In genomic region chr1:40495315-40495903, GRCh38 we compare ENCODE assay signal across 30 cellular contexts. TPM values are rescaled to one million over a fixed set of nuclear protein-coding genes. Genes with fewer than 3 reads are reported as not detected.
DNase-seq lines count a peak whose midpoint lies in the region; ATAC-seq, FAIRE-seq and TF ChIP-seq lines count a peak whose summit lies in the region.
"Had no signal": no experiment of that assay in that cellular context is flagged by ENCODE, and none has a peak within 500 bp of the region (broad histone marks: within the 10 kb centered on the region; RNA-seq: fewer than 3 reads in every experiment).

No MANE protein-coding gene starts in this region.

- H4K5ac ChIP-seq in mesendoderm (ENCODE audit: low read length): no peak overlapping the region

- intact Hi-C loops in OCI-LY7 (cut with micrococcal nuclease; ENCODE audit: unreplicated experiment): no loop called here
- intact Hi-C loops in K562 (cut with micrococcal nuclease): no loop called here

- H3K79me2 ChIP-seq in OCI-LY7 (ENCODE audit: insufficient read depth, low read depth, low read length) (no peaks in the 10 kb centered on the region), K562 (ENCODE audit: control insufficient read depth, insufficient read depth, low read length) (no peaks in the 10 kb centered on the region), mesendoderm (ENCODE audit: control insufficient read depth, insufficient read depth, low read length) (no peaks in the 10 kb centered on the region)

- H3K4me1 ChIP-seq in OCI-LY7 (ENCODE audit: insufficient read depth, low read length, poor library complexity, severe bottlenecking): no peaks in the 10 kb centered on the region
- H3K4me1 ChIP-seq in K562 (replicated peaks in 1 of 2; ENCODE audit: control insufficient read depth in 2 of 2, insufficient read depth in 2 of 2, low read length in 2 of 2): no peaks in the 10 kb centered on the region
- no peaks in the 10 kb centered on the region for H3K4me1 ChIP-seq in mesendoderm (ENCODE audit: control insufficient read depth, low read depth, low read length)
- H3K4me1 ChIP-seq: adrenal gland, testis had no signal

- H2BK120ac ChIP-seq in mesendoderm (ENCODE audit: low read depth, low read length): no peak overlapping the region

- TF ChIP-seq CTCF in OCI-LY7 (conservative IDR thresholded peaks at IDR 0.05; ENCODE audit: low read length) (no peak), K562 (IDR thresholded peaks at IDR 0.05 in 2 of 3, conservative IDR thresholded peaks at IDR 0.05 in 1 of 3; ENCODE audit: insufficient read depth in 2 of 3, low read depth in 1 of 3, low read length in 3 of 3) (no peak), osteocyte (IDR thresholded peaks at IDR 0.05) (no peak)

- H3K79me1 ChIP-seq in mesendoderm (ENCODE audit: low read length): no peaks in the 10 kb centered on the region

- FAIRE-seq in K562 (lab: Jason Lieb, UNC): no peak

- no peak for TF ChIP-seq RAD21 in K562 (CRISPR knock-in tag; conservative IDR thresholded peaks at IDR 0.05 in 1 of 2, IDR thresholded peaks at IDR 0.05 in 1 of 2)

- H3K27ac ChIP-seq in OCI-LY7 (ENCODE audit: low read depth, low read length, poor library complexity, severe bottlenecking) (no peak overlapping the region), K562 (ENCODE audit: extremely low read depth, low read depth, low read length) (no peak overlapping the region), mesendoderm (ENCODE audit: low read depth, low read length) (no peak overlapping the region)
- H3K27ac ChIP-seq: adrenal gland, epithelial cell of prostate, testis had no signal

- no peak overlapping the region for H3K56ac ChIP-seq in mesendoderm (ENCODE audit: low read length)

- H2BK5ac ChIP-seq in mesendoderm (ENCODE audit: low read length): no peak overlapping the region

- no peak overlapping the region for H3K4ac ChIP-seq in mesendoderm (ENCODE audit: low read depth, low read length)

- no peak overlapping the region for H3K4me3 Mint-ChIP-seq in osteocyte (ENCODE audit: unreplicated experiment)
- H3K4me3 Mint-ChIP-seq: activated CD4-positive, alpha-beta memory T cell treated with anti-CD3 and anti-CD28 coated beads, Interleukin-2, amount 10 ng/mL, durations not matched to agents 7 days and 5 days; activated naive CD4-positive, alpha-beta T cell treated with anti-CD3 and anti-CD28 coated beads for 36 hours; CD4-positive, CD25-positive, alpha-beta regulatory T cell; IgD-negative memory B cell; naive B cell; T-helper 17 cell had no signal

- no peak overlapping the region for H2AK5ac ChIP-seq in mesendoderm (ENCODE audit: low read length)

- H2AFZ ChIP-seq in OCI-LY7 (ENCODE audit: low read length) (no peak overlapping the region), K562 (ENCODE audit: low read depth, low read length) (no peak overlapping the region)

- no peak for ATAC-seq in K562
- ATAC-seq: activated CD4-positive, CD25-positive, alpha-beta regulatory T cell treated with anti-CD3 and anti-CD28 coated beads, Interleukin-2, amount 50 U/mL, for 24 hours; left lobe of liver; PC-3; right cardiac atrium; stimulated activated naive CD8-positive, alpha-beta T cell treated with anti-CD3 and anti-CD28 coated beads, Interleukin-15, Interleukin-2, amounts not matched to agents 100 U/mL and 50 U/mL, for 24 hours; T-helper 17 cell had no signal

- TF ChIP-seq POLR2A in K562 (conservative IDR thresholded peaks at IDR 0.05): no peak

- DNase-seq in DMS53 (lab: John Stamatoyannopoulos, UW) (peak; percentile 8), DMS53 treated with DMSO at 0.1 percent for 48 hours (lab: John Stamatoyannopoulos, UW; ENCODE audit: unreplicated experiment) (no peak), OCI-LY7 (ENCODE audit: low spot score) (no peak), K562 (ENCODE audit: extremely low read depth in 1 of 4, low spot score in 3 of 4) (no peak), mesendoderm (peak; percentile 27), osteocyte (ENCODE audit: extremely low spot score, unreplicated experiment) (no peak), mucosa of gallbladder (ENCODE audit: low spot score) (no peak)
- no peak for DNase-seq in effector CD4-positive, alpha-beta T cell
- DNase-seq: 8988T; activated CD4-positive, alpha-beta memory T cell treated with anti-CD3 and anti-CD28 coated beads, Interleukin-2, amount 10 ng/mL, durations not matched to agents 7 days and 5 days; activated CD8-positive, alpha-beta memory T cell treated with anti-CD3 and anti-CD28 coated beads, Interleukin-2, amount 50 U/mL, for 4 hours; activated naive CD4-positive, alpha-beta T cell treated with anti-CD3 and anti-CD28 coated beads for 36 hours; adrenal gland; CD4-positive, CD25-positive, alpha-beta regulatory T cell; EL; naive B cell; NCI-H1105 treated with DMSO at 0.1 percent for 48 hours; NCI-H187 treated with DMSO at 0.1 percent for 48 hours; NCI-H524; PC-3; right cardiac atrium; SHP77; stimulated activated CD4-positive, alpha-beta T cell treated with anti-CD3 and anti-CD28 coated beads, Interleukin-1b, Interleukin-23, amount 100 ng/mL, for 48 hours; stimulated activated naive CD8-positive, alpha-beta T cell treated with anti-CD3 and anti-CD28 coated beads, Interleukin-15, Interleukin-2, amounts not matched to agents 100 U/mL and 50 U/mL, for 24 hours; T-helper 17 cell; testis had no signal

- H3K27me3 ChIP-seq in K562 (ENCODE audit: control insufficient read depth in 2 of 2, insufficient read depth in 2 of 2, low read length in 2 of 2) (no peaks in the 10 kb centered on the region), mesendoderm (ENCODE audit: insufficient read depth, low read length, poor library complexity) (no peaks in the 10 kb centered on the region)
- H3K27me3 ChIP-seq: adrenal gland, testis had no signal

- H4K20me1 ChIP-seq in OCI-LY7 (ENCODE audit: insufficient read depth, low read length) (no peaks in the 10 kb centered on the region), K562 (replicated peaks; ENCODE audit: control insufficient read depth, insufficient read depth, low read length) (no peaks in the 10 kb centered on the region)

- 53% methylated on average over 4 of the region's 4 CpGs for WGBS in K562 (ENCODE audit: insufficient coverage, low coverage, missing lambda C conversion rate)
- WGBS in mesendoderm (ENCODE audit: extremely low coverage, insufficient coverage, low lambda C conversion rate): no CpG with 5 or more reads among the region's 4 CpGs

- CTCF ChIA-PET in OCI-LY7 (lab: Charles Lee; ENCODE audit: unreplicated experiment): no interaction called here
- CTCF ChIA-PET in K562 (lab: Yijun Ruan, JAX; ENCODE audit: low intra/inter-chr PET ratio): no interaction called here

- peaks cover 72% of the 10 kb centered on the region for H3K36me3 Mint-ChIP-seq in osteocyte (ENCODE audit: unreplicated experiment)

- no peak overlapping the region for H3K18ac ChIP-seq in mesendoderm (ENCODE audit: low read length)

- H3K9me2 ChIP-seq in OCI-LY7 (ENCODE audit: insufficient read depth, low read length): no peaks in the 10 kb centered on the region

- H3K27me3 Mint-ChIP-seq in osteocyte (ENCODE audit: unreplicated experiment): no peaks in the 10 kb centered on the region
- H3K27me3 Mint-ChIP-seq: activated CD4-positive, alpha-beta memory T cell treated with anti-CD3 and anti-CD28 coated beads, Interleukin-2, amount 10 ng/mL, durations not matched to agents 7 days and 5 days; CD4-positive, CD25-positive, alpha-beta regulatory T cell; IgD-negative memory B cell; naive B cell; T-helper 17 cell had no signal

- H3K36me3 ChIP-seq in OCI-LY7 (ENCODE audit: insufficient read depth, low read length): peaks cover 50% of the 10 kb centered on the region
- H3K36me3 ChIP-seq in K562 (ENCODE audit: control insufficient read depth, insufficient read depth, low read length): peaks cover 9% of the 10 kb centered on the region; the same call in 2 of the 3 replicates
- H3K36me3 ChIP-seq in mesendoderm (ENCODE audit: control insufficient read depth, insufficient read depth, low read length): no peaks in the 10 kb centered on the region

- H3K9me3 Mint-ChIP-seq in osteocyte (ENCODE audit: unreplicated experiment): peaks cover 50% of the 10 kb centered on the region

- no peak overlapping the region for H3K23ac ChIP-seq in mesendoderm (ENCODE audit: low read length)

- no peak overlapping the region for H3K4me2 ChIP-seq in OCI-LY7 (ENCODE audit: low read length)
- no peak overlapping the region for H3K4me2 ChIP-seq in K562 (ENCODE audit: insufficient read depth, low read length)
- H3K4me2 ChIP-seq in mesendoderm (ENCODE audit: low read length): no peak overlapping the region

- in situ Hi-C loops in K562 (cut with MboI): no loop called here

- H3K9ac ChIP-seq in K562 (ENCODE audit: insufficient read depth in 1 of 2, low read depth in 2 of 2, low read length in 2 of 2) (no peak overlapping the region), mesendoderm (ENCODE audit: low read length) (no peak overlapping the region)

- POLR2A ChIA-PET in OCI-LY7 (lab: Charles Lee) (no interaction called here), K562 (lab: Yijun Ruan, JAX) (interaction anchor here (0.6 to 1.5 kb wide), 2 partner anchors 45 kb away, joined by 3 read pairs; partner anchors contain the start of gene ZFP69B)

- no peaks in the 10 kb centered on the region for H3K9me1 ChIP-seq in K562 (ENCODE audit: control insufficient read depth, insufficient read depth, low read length)

- peaks cover 41% of the 10 kb centered on the region for H3K9me3 ChIP-seq in OCI-LY7 (ENCODE audit: low read length)
- peaks cover 20% of the 10 kb centered on the region for H3K9me3 ChIP-seq in K562 (replicated peaks; ENCODE audit: control insufficient read depth, insufficient read depth, low read depth, low read length)
- H3K9me3 ChIP-seq: testis had no signal

- no peak overlapping the region for H4K8ac ChIP-seq in mesendoderm (ENCODE audit: low read depth, low read length)

- no peak overlapping the region for H3K27ac Mint-ChIP-seq in osteocyte (ENCODE audit: unreplicated experiment)
- H3K27ac Mint-ChIP-seq: activated CD4-positive, alpha-beta memory T cell treated with anti-CD3 and anti-CD28 coated beads, Interleukin-2, amount 10 ng/mL, durations not matched to agents 7 days and 5 days; CD4-positive, CD25-positive, alpha-beta regulatory T cell; IgD-negative memory B cell; naive B cell; T-helper 17 cell had no signal

- H3K4me3 ChIP-seq in OCI-LY7 (ENCODE audit: low read depth, low read length, poor library complexity, severe bottlenecking) (no peak overlapping the region), K562 (no peak overlapping the region), mesendoderm (ENCODE audit: low read length) (no peak overlapping the region)
- H3K4me3 ChIP-seq: adrenal gland, testis had no signal

- H3K4me1 Mint-ChIP-seq in osteocyte (ENCODE audit: unreplicated experiment): no peaks in the 10 kb centered on the region
- H3K4me1 Mint-ChIP-seq: activated CD4-positive, alpha-beta memory T cell treated with anti-CD3 and anti-CD28 coated beads, Interleukin-2, amount 10 ng/mL, durations not matched to agents 7 days and 5 days; CD4-positive, CD25-positive, alpha-beta regulatory T cell; T-helper 17 cell had no signal

- no peak for TF ChIP-seq EP300 in K562 (IDR thresholded peaks at IDR 0.05; ENCODE audit: low read length)

- no peak overlapping the region for H2BK15ac ChIP-seq in mesendoderm (replicated peaks; ENCODE audit: low read depth)

- BruUV-seq in OCI-LY7 (replicated peaks; lab: Mats Ljungman, UMichigan) (TSS peak; percentile 64), K562 (replicated peaks; lab: Mats Ljungman, UMichigan) (TSS peak; percentile 36)

RNA-seq across cellular contexts. Expression of gene EXO5, which starts 13.2 kb away (rescaled TPM):
- 11.2 and 12.2 TPM in 2 replicates for total RNA-seq in OCI-LY7 (2014; rRNA removed; shearing (Covaris generic))
- total RNA-seq in OCI-LY7 (2022) (10.2 and 12.7 TPM in 2 replicates), K562 (2014; rRNA removed) (2.6 and 3.8 TPM in 2 replicates), K562 (2014; rRNA removed; fragmentation: Illumina TruSeq; extraction: Trizol) (2.7 and 2.9 TPM in 2 replicates), K562 (2015; rRNA removed; fragmentation: Illumina TruSeq; extraction: Trizol) (2.3 and 2.8 TPM in 2 replicates), K562 (2021) (2.1 and 2.6 TPM in 2 replicates), osteocyte (9.7 and 10.0 TPM in 2 replicates), mucosa of gallbladder (6.3 TPM)
- total RNA-seq in K562 (2011; cell fraction: chromatin; rRNA removed; ENCODE audit: low replicate concordance): 6.0 and 10.3 TPM in 2 replicates
- 5.3 and 5.5 TPM in 2 replicates for total RNA-seq in K562 (2011; cell fraction: nucleolus; rRNA removed)
- total RNA-seq in K562 (2011; cell fraction: nucleoplasm; rRNA removed): 3.7 and 5.4 TPM in 2 replicates
- polyA plus RNA-seq in K562 (2011; rRNA removed) (2.0 and 3.3 TPM in 2 replicates), K562 (2014; fragmentation: Illumina TruSeq; extraction: Trizol) (3.5 and 3.9 TPM in 2 replicates), K562 (2014; fragmentation: Nextera tagmentation; extraction: Ambion mirVana) (1 to 10 TPM; 1.1 to 1.3 TPM), K562 (2014; rRNA removed) (3.8 and 4.3 TPM in 2 replicates)
- polyA plus RNA-seq in K562 (2011; cell fraction: cytosol; rRNA removed): 1.1 and 1.8 TPM in 2 replicates
- polyA plus RNA-seq in K562 (2011; cell fraction: nucleus; rRNA removed): 3.0 and 3.7 TPM in 2 replicates
- polyA plus RNA-seq in K562 (2012): 3.0 and 3.7 TPM in 2 replicates
- polyA minus RNA-seq in K562 (2011; rRNA and poly(A)+ RNA removed): 4.3 and 4.4 TPM in 2 replicates
- polyA minus RNA-seq in K562 (2011; cell fraction: cytosol; rRNA and poly(A)+ RNA removed): 1.6 and 3.5 TPM in 2 replicates
- 2.3 and 4.3 TPM in 2 replicates for polyA minus RNA-seq in K562 (2011; cell fraction: nucleus; rRNA and poly(A)+ RNA removed)
- polyA plus RNA-seq in mesendoderm (2013, experiment 1 of 2): 6.5 TPM
- 6.2 TPM for polyA plus RNA-seq in mesendoderm (2013, experiment 2 of 2)

RNA-seq across cellular contexts. Expression of gene ZFP69, which starts 18.3 kb away (rescaled TPM):
- total RNA-seq in OCI-LY7 (2014; rRNA removed; shearing (Covaris generic)): 4.3 and 4.8 TPM in 2 replicates
- total RNA-seq in OCI-LY7 (2022) (5.6 and 6.2 TPM in 2 replicates), K562 (2014; rRNA removed) (4.7 and 5.0 TPM in 2 replicates), K562 (2014; rRNA removed; fragmentation: Illumina TruSeq; extraction: Trizol) (7.0 and 8.6 TPM in 2 replicates), K562 (2015; rRNA removed; fragmentation: Illumina TruSeq; extraction: Trizol) (7.9 and 8.4 TPM in 2 replicates), K562 (2021) (4.7 and 4.8 TPM in 2 replicates), osteocyte (3.7 and 4.9 TPM in 2 replicates), mucosa of gallbladder (3.3 TPM)
- total RNA-seq in K562 (2011; cell fraction: chromatin; rRNA removed; ENCODE audit: low replicate concordance): 4.0 and 10.6 TPM in 2 replicates
- 2.4 and 3.2 TPM in 2 replicates for total RNA-seq in K562 (2011; cell fraction: nucleolus; rRNA removed)
- 5.1 and 11.6 TPM in 2 replicates for total RNA-seq in K562 (2011; cell fraction: nucleoplasm; rRNA removed)
- polyA plus RNA-seq in K562 (2011; rRNA removed) (4.8 and 5.7 TPM in 2 replicates), K562 (2014; fragmentation: Illumina TruSeq; extraction: Trizol) (6.7 and 7.0 TPM in 2 replicates), K562 (2014; fragmentation: Nextera tagmentation; extraction: Ambion mirVana) (1 to 10 TPM; 2.0 to 2.1 TPM), K562 (2014; rRNA removed) (6.7 and 7.3 TPM in 2 replicates)
- polyA plus RNA-seq in K562 (2011; cell fraction: cytosol; rRNA removed): 1.6 and 2.3 TPM in 2 replicates
- polyA plus RNA-seq in K562 (2011; cell fraction: nucleus; rRNA removed): 2.5 and 3.4 TPM in 2 replicates
- 4.1 and 4.2 TPM in 2 replicates for polyA plus RNA-seq in K562 (2012)
- polyA minus RNA-seq in K562 (2011; rRNA and poly(A)+ RNA removed): 5.5 and 8.7 TPM in 2 replicates
- 1.9 and 2.3 TPM in 2 replicates for polyA minus RNA-seq in K562 (2011; cell fraction: cytosol; rRNA and poly(A)+ RNA removed)
- 1.5 and 3.6 TPM in 2 replicates for polyA minus RNA-seq in K562 (2011; cell fraction: nucleus; rRNA and poly(A)+ RNA removed)
- polyA plus RNA-seq in mesendoderm (2013, experiment 1 of 2): 2.8 TPM
- polyA plus RNA-seq in mesendoderm (2013, experiment 2 of 2): 2.9 TPM

RNA-seq across cellular contexts. Expression of gene ZNF684, which starts 36.0 kb away (rescaled TPM):
- 5.4 and 6.7 TPM in 2 replicates for total RNA-seq in OCI-LY7 (2014; rRNA removed; shearing (Covaris generic))
- 8.8 and 9.3 TPM in 2 replicates for total RNA-seq in OCI-LY7 (2022)
- 8.1 and 18.7 TPM in 2 replicates for total RNA-seq in K562 (2011; cell fraction: chromatin; rRNA removed; ENCODE audit: low replicate concordance)
- total RNA-seq in K562 (2011; cell fraction: nucleolus; rRNA removed): 5.8 and 6.6 TPM in 2 replicates
- 6.8 and 11.0 TPM in 2 replicates for total RNA-seq in K562 (2011; cell fraction: nucleoplasm; rRNA removed)
- 4.6 and 5.4 TPM in 2 replicates for total RNA-seq in K562 (2014; rRNA removed)
- total RNA-seq in K562 (2014; rRNA removed; fragmentation: Illumina TruSeq; extraction: Trizol): 6.7 and 7.8 TPM in 2 replicates
- total RNA-seq in K562 (2015; rRNA removed; fragmentation: Illumina TruSeq; extraction: Trizol): 7.1 and 8.8 TPM in 2 replicates
- 4.3 and 4.8 TPM in 2 replicates for total RNA-seq in K562 (2021)
- polyA plus RNA-seq in K562 (2011; rRNA removed): 5.2 and 5.5 TPM in 2 replicates
- 1.4 and 2.2 TPM in 2 replicates for polyA plus RNA-seq in K562 (2011; cell fraction: cytosol; rRNA removed)
- 5.3 and 8.2 TPM in 2 replicates for polyA plus RNA-seq in K562 (2011; cell fraction: nucleus; rRNA removed)
- polyA plus RNA-seq in K562 (2012): 4.3 and 4.7 TPM in 2 replicates
- polyA plus RNA-seq in K562 (2014; fragmentation: Illumina TruSeq; extraction: Trizol): 5.3 and 6.0 TPM in 2 replicates
- polyA plus RNA-seq in K562 (2014; fragmentation: Nextera tagmentation; extraction: Ambion mirVana): 1 to 10 TPM; 5.3 to 6.1 TPM
- 5.1 and 5.3 TPM in 2 replicates for polyA plus RNA-seq in K562 (2014; rRNA removed)
- 8.0 and 8.5 TPM in 2 replicates for polyA minus RNA-seq in K562 (2011; rRNA and poly(A)+ RNA removed)
- polyA minus RNA-seq in K562 (2011; cell fraction: cytosol; rRNA and poly(A)+ RNA removed): 2.0 and 2.4 TPM in 2 replicates
- 1.9 and 6.1 TPM in 2 replicates for polyA minus RNA-seq in K562 (2011; cell fraction: nucleus; rRNA and poly(A)+ RNA removed)
- 3.8 TPM for polyA plus RNA-seq in mesendoderm (2013, experiment 1 of 2)
- 3.4 TPM for polyA plus RNA-seq in mesendoderm (2013, experiment 2 of 2)
- 4.7 and 5.4 TPM in 2 replicates for total RNA-seq in osteocyte
- 4.4 TPM for total RNA-seq in mucosa of gallbladder

RNA-seq across cellular contexts. Expression of gene ZFP69B, which starts 45.1 kb away (rescaled TPM):
- total RNA-seq in OCI-LY7 (2014; rRNA removed; shearing (Covaris generic)): 12.7 and 18.2 TPM in 2 replicates
- total RNA-seq in OCI-LY7 (2022) (26.8 and 28.3 TPM in 2 replicates), K562 (2014; rRNA removed) (6.0 and 6.4 TPM in 2 replicates), K562 (2014; rRNA removed; fragmentation: Illumina TruSeq; extraction: Trizol) (10.3 and 12.8 TPM in 2 replicates), K562 (2015; rRNA removed; fragmentation: Illumina TruSeq; extraction: Trizol) (5.5 and 5.6 TPM in 2 replicates), K562 (2021) (8.2 and 9.5 TPM in 2 replicates), osteocyte (6.7 TPM in 2 replicates), mucosa of gallbladder (1.8 TPM)
- total RNA-seq in K562 (2011; cell fraction: chromatin; rRNA removed; ENCODE audit: low replicate concordance): 10.7 and 26.6 TPM in 2 replicates
- 7.2 and 9.2 TPM in 2 replicates for total RNA-seq in K562 (2011; cell fraction: nucleolus; rRNA removed)
- total RNA-seq in K562 (2011; cell fraction: nucleoplasm; rRNA removed): 11.4 and 12.9 TPM in 2 replicates
- polyA plus RNA-seq in K562 (2011; rRNA removed) (7.5 and 8.4 TPM in 2 replicates), K562 (2014; fragmentation: Illumina TruSeq; extraction: Trizol) (9.4 and 10.2 TPM in 2 replicates), K562 (2014; fragmentation: Nextera tagmentation; extraction: Ambion mirVana) (1 to 10 TPM; 1.6 to 2.8 TPM), K562 (2014; rRNA removed) (7.9 and 8.9 TPM in 2 replicates)
- polyA plus RNA-seq in K562 (2011; cell fraction: cytosol; rRNA removed): 1.6 and 2.9 TPM in 2 replicates
- polyA plus RNA-seq in K562 (2011; cell fraction: nucleus; rRNA removed): 5.7 and 5.9 TPM in 2 replicates
- polyA plus RNA-seq in K562 (2012): 4.5 and 5.3 TPM in 2 replicates
- polyA minus RNA-seq in K562 (2011; rRNA and poly(A)+ RNA removed): 10.6 and 14.2 TPM in 2 replicates
- 2.9 and 4.1 TPM in 2 replicates for polyA minus RNA-seq in K562 (2011; cell fraction: cytosol; rRNA and poly(A)+ RNA removed)
- polyA minus RNA-seq in K562 (2011; cell fraction: nucleus; rRNA and poly(A)+ RNA removed): 5.3 and 9.3 TPM in 2 replicates
- 4.9 TPM for polyA plus RNA-seq in mesendoderm (2013, experiment 1 of 2)
- polyA plus RNA-seq in mesendoderm (2013, experiment 2 of 2): 4.7 TPM

Comparison
In these comparisons a context has a peak if more than half of its experiments do, and no peak if none do; other contexts are left out.
1. DNase-seq: peak in DMS53 (single experiment) and mesendoderm (single experiment); none in DMS53 treated with DMSO at 0.1 percent for 48 hours (single experiment), OCI-LY7 (single experiment), K562 (0 of 4), effector CD4-positive, alpha-beta T cell (single experiment), osteocyte (single experiment) and mucosa of gallbladder (single experiment).